1 cellular context compared by ENCODE assay signal in genomic region chr6:166877349-166877748, GRCh38.
TF ChIP-seq lines count a peak whose summit lies in the region.

No MANE protein-coding gene starts in this region.

TF ChIP-seq in HCT116, 20 proteins besides CTCF, POLR2A, EP300 and RAD21 (continued from another document):
- no peak for TF ChIP-seq MAX (IDR thresholded peaks at IDR 0.05)
- no peak for TF ChIP-seq YY1 (IDR thresholded peaks at IDR 0.05; ENCODE audit: extremely low read depth, insufficient replicate concordance, low read depth, low read length)
- TF ChIP-seq CEBPB (IDR thresholded peaks at IDR 0.05; ENCODE audit: low read depth) = no peak
- TF ChIP-seq ZNF274 (IDR thresholded peaks at IDR 0.05; ENCODE audit: low read depth, low read length) = no peak
- no peak for TF ChIP-seq TCF7L2 (IDR thresholded peaks at IDR 0.05; ENCODE audit: borderline replicate concordance, extremely low read depth, insufficient read depth, insufficient read length)
- TF ChIP-seq SIN3A (IDR thresholded peaks at IDR 0.05; ENCODE audit: low read depth) = no peak
- TF ChIP-seq ZFX (IDR thresholded peaks at IDR 0.05) = no peak
